In the genomic region with DNA sequence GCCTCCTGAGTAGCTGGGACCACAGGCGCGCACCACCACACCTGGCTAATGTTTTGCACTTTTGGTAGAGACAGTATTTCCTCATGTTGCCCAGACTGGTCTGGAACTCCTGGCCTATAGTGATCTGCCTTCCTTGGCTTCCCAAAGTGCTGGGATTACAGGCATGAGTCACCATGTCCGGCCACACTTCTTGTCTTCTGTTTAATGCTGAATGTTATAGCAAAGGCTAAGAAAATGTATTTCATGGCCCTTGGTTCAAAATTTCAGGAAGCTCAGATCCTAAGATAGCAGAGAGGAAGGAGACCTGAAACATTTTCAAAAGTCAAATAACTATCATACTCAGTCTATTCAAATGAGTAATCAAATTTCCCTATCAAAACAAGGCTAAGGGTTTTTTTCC, we compare ENCODE assay signal across 23 cellular contexts.
A peak's percentile ranks its signal among the peaks of the same experiment; 100 is the strongest.
DNase-seq lines count a peak whose midpoint lies in the region; ATAC-seq and TF ChIP-seq lines count a peak whose summit lies in the region.
"Had no signal": no experiment of that assay in that cellular context is flagged by ENCODE, and none has a peak within 500 bp of the region (broad histone marks: within the 10 kb centered on the region; RNA-seq: fewer than 3 reads in every experiment).

No MANE protein-coding gene starts in this region.

- H3F3A ChIP-seq in smooth muscle cell (ENCODE audit: low read depth) = peaks cover 16% of the 10 kb centered on the region

- no peak overlapping the region for H3K27ac ChIP-seq in right atrium auricular region
- no peak overlapping the region for H3K27ac ChIP-seq in right cardiac atrium (ENCODE audit: low read length)
- peak overlapping the region; percentile 51 for H3K27ac ChIP-seq in smooth muscle cell (ENCODE audit: low read depth)
- H3K27ac ChIP-seq: lower lobe of right lung, pancreas had no signal

- H3K27me3 ChIP-seq in right atrium auricular region (no peaks in the 10 kb centered on the region), right cardiac atrium (ENCODE audit: control insufficient read depth, insufficient read depth) (no peaks in the 10 kb centered on the region), adipocyte (replicated peaks; ENCODE audit: control insufficient read depth, insufficient read depth, low read length) (no peaks in the 10 kb centered on the region), smooth muscle cell (ENCODE audit: low read depth) (no peaks in the 10 kb centered on the region)
- H3K27me3 ChIP-seq: pancreas had no signal

- H3K79me2 ChIP-seq in smooth muscle cell (ENCODE audit: low read depth) = no peaks in the 10 kb centered on the region

- no peak overlapping the region for H3K9ac ChIP-seq in adipocyte (ENCODE audit: low read length)
- no peak overlapping the region for H3K9ac ChIP-seq in smooth muscle cell (ENCODE audit: low read depth)

- H3K4me1 ChIP-seq in right atrium auricular region = no peaks in the 10 kb centered on the region
- no peaks in the 10 kb centered on the region for H3K4me1 ChIP-seq in right cardiac atrium (ENCODE audit: control insufficient read depth, insufficient read depth, low read length)
- H3K4me1 ChIP-seq in adipocyte (ENCODE audit: control insufficient read depth, insufficient read depth, low read length) = peaks cover 10% of the 10 kb centered on the region
- H3K4me1 ChIP-seq in smooth muscle cell (ENCODE audit: low read depth) = no peaks in the 10 kb centered on the region
- H3K4me1 ChIP-seq: lower lobe of right lung, pancreas had no signal

- 94% methylated on average over 3 of the region's 3 CpGs for WGBS in right cardiac atrium
- 58% methylated on average over 3 of the region's 3 CpGs for WGBS in smooth muscle cell (ENCODE audit: low lambda C conversion rate)

- ATAC-seq in right cardiac atrium = no peak
- no peak for ATAC-seq in omental fat pad (ENCODE audit: low FRiP score)
- ATAC-seq in GM21717 (IDR thresholded peaks at IDR 0.05; ENCODE audit: unreplicated experiment) = no peak
- ATAC-seq: effector memory CD8-positive, alpha-beta T cell; lower lobe of right lung; pancreas had no signal

- H3K4me3 ChIP-seq in right atrium auricular region (no peak overlapping the region), right cardiac atrium (ENCODE audit: low read length) (no peak overlapping the region), adipocyte (ENCODE audit: low read length) (no peak overlapping the region), fibroblast of pulmonary artery (replicated peaks; ENCODE audit: low read depth, low read length) (no peak overlapping the region), smooth muscle cell (no peak overlapping the region)
- H3K4me3 ChIP-seq: lower lobe of right lung, pancreas had no signal

- H2AFZ ChIP-seq in smooth muscle cell (ENCODE audit: low read depth) = no peak overlapping the region

- intact Hi-C loops in right cardiac atrium (cut with DNase I) = no loop called here

- TF ChIP-seq CTCF in right atrium auricular region (IDR thresholded peaks at IDR 0.05) (no peak), fibroblast of pulmonary artery (IDR thresholded peaks at IDR 0.05; ENCODE audit: low read length, missing control alignments) (no peak), smooth muscle cell (IDR thresholded peaks at IDR 0.05; ENCODE audit: borderline replicate concordance, insufficient read depth, poor library complexity, severe bottlenecking) (no peak), omental fat pad (IDR thresholded peaks at IDR 0.05) (no peak)

- H3K36me3 ChIP-seq in right atrium auricular region (no peaks in the 10 kb centered on the region), adipocyte (ENCODE audit: control insufficient read depth, insufficient read depth, low read length, severe bottlenecking) (no peaks in the 10 kb centered on the region), smooth muscle cell (ENCODE audit: low read depth) (no peaks in the 10 kb centered on the region)
- H3K36me3 ChIP-seq: lower lobe of right lung, pancreas had no signal

- no peaks in the 10 kb centered on the region for H4K20me1 ChIP-seq in smooth muscle cell (ENCODE audit: low read depth)

- peak overlapping the region; percentile 40 for H3K4me2 ChIP-seq in smooth muscle cell

- peak; percentile 52 for DNase-seq in right atrium auricular region (ENCODE audit: low spot score)
- DNase-seq in right cardiac atrium = no peak
- DNase-seq in adipocyte (ENCODE audit: low read depth) = peak; percentile 39
- DNase-seq in fibroblast of pulmonary artery (ENCODE audit: low read depth) = peak; percentile 55
- no peak for DNase-seq in smooth muscle cell (lab: John Stamatoyannopoulos, UW; ENCODE audit: unreplicated experiment)
- DNase-seq in omental fat pad (ENCODE audit: low spot score) = no peak
- DNase-seq in stimulated activated CD4-positive, alpha-beta T cell treated with anti-CD3 and anti-CD28 coated beads, Interleukin-1b, Interleukin-23, amount 100 ng/mL, for 48 hours = no peak
- DNase-seq: 8988T; activated CD4-positive, alpha-beta T cell treated with anti-CD3 and anti-CD28 coated beads, Interleukin-2, amount 10 ng/mL, durations not matched to agents 24 days and 14 days; activated CD8-positive, alpha-beta memory T cell treated with anti-CD3 and anti-CD28 coated beads, Interleukin-2, amount 50 U/mL, for 4 hours; activated gamma-delta T cell; amygdala; effector memory CD8-positive, alpha-beta T cell; hippocampal formation; islet precursor cell; lower lobe of right lung; NCI-H1105 treated with DMSO at 0.1 percent for 48 hours; NCI-H2107; NCI-H524; pancreas; small intestine; stimulated activated CD8-positive, alpha-beta memory T cell treated with anti-CD3 and anti-CD28 coated beads, Interleukin-4, amount 100 ng/mL, for 48 hours had no signal

- no peaks in the 10 kb centered on the region for H3K9me3 ChIP-seq in right atrium auricular region
- no peaks in the 10 kb centered on the region for H3K9me3 ChIP-seq in right cardiac atrium (ENCODE audit: control insufficient read depth, low read length)
- H3K9me3 ChIP-seq in adipocyte (ENCODE audit: control insufficient read depth, low read length) = no peaks in the 10 kb centered on the region
- no peaks in the 10 kb centered on the region for H3K9me3 ChIP-seq in smooth muscle cell (replicated peaks; ENCODE audit: low read depth)
- H3K9me3 ChIP-seq: lower lobe of right lung, pancreas had no signal

Comparison
In these comparisons a context has a peak if more than half of its experiments do, and no peak if none do; other contexts are left out.
1. DNase-seq: peak in right atrium auricular region (single experiment), adipocyte (single experiment) and fibroblast of pulmonary artery (single experiment); none in right cardiac atrium (0 of 3), smooth muscle cell (single experiment), omental fat pad (single experiment) and stimulated activated CD4-positive, alpha-beta T cell treated with anti-CD3 and anti-CD28 coated beads, Interleukin-1b, Interleukin-23, amount 100 ng/mL, for 48 hours (single experiment).